In the genomic region with DNA sequence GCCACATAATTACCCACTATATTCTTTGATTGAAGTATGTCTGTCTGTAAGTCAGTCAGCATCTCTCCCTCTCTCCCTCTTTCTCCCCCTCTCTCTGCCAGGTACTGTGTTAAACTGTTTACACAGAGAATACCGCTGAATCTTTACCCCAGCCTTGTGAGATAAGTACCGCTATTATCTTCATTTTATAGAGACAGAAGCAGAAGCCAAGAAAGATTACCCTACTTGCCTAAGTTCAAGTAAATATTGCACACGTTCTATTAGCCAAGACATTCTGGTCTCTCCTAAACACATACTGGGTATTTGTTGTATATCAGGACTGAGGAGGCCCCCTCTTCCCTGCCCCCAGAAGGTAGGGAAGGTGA, we compare ENCODE assay signal across 24 cellular contexts. TPM values are rescaled to one million over a fixed set of nuclear protein-coding genes. Genes with fewer than 3 reads are reported as not detected.
A peak's percentile ranks its signal among the peaks of the same experiment; 100 is the strongest.
DNase-seq lines count a peak whose midpoint lies in the region; ATAC-seq lines count a peak whose summit lies in the region.
"Had no signal": no experiment of that assay in that cellular context is flagged by ENCODE, and none has a peak within 500 bp of the region (broad histone marks: within the 10 kb centered on the region; RNA-seq: fewer than 3 reads in every experiment).

No MANE protein-coding gene starts in this region.

- no peaks in the 10 kb centered on the region for H3K36me3 ChIP-seq in CD4-positive, alpha-beta memory T cell (ENCODE audit: insufficient read depth, low read length)
- H3K36me3 ChIP-seq: esophagus muscularis mucosa, gastrocnemius medialis, lower lobe of right lung, pancreas, upper lobe of right lung had no signal

- ATAC-seq in naive B cell (ENCODE audit: low read depth in 2 of 2) (no peak), GM21737 (IDR thresholded peaks at IDR 0.05; ENCODE audit: unreplicated experiment) (no peak)
- ATAC-seq: gastrocnemius medialis, right cardiac atrium, upper lobe of right lung had no signal

- no peaks in the 10 kb centered on the region for H3K27me3 ChIP-seq in CD4-positive, alpha-beta memory T cell (ENCODE audit: insufficient read depth, low read length)

- peak; percentile 2 for DNase-seq in NCI-H2227 treated with DMSO at 0.1 percent for 48 hours (lab: John Stamatoyannopoulos, UW)
- DNase-seq in NCI-H2227 (lab: John Stamatoyannopoulos, UW; ENCODE audit: unreplicated experiment): no peak
- DNase-seq in CD4-positive, alpha-beta memory T cell: no peak
- DNase-seq in activated T-helper 1 cell treated with anti-CD3 and anti-CD28 coated beads, Interleukin-12 subunit alpha, Interleukin-12 subunit beta, Interleukin-2, Interleukin-4 antibody, amounts not matched to agents 30 ng/mL and 10 ng/mL and 1 ng/mL, durations not matched to agents 14 hours and 24 hours and 36 hours (ENCODE audit: low spot score): no peak
- no peak for DNase-seq in naive B cell
- DNase-seq in SW480 (ENCODE audit: low spot score): no peak
- DNase-seq in SKM-1 treated with dmso at 0.1 percent for 144 hours (lab: John Stamatoyannopoulos, UW; ENCODE audit: unreplicated experiment): no peak
- DNase-seq: activated CD4-positive, CD25-positive, alpha-beta regulatory T cell; activated CD8-positive, alpha-beta T cell treated with anti-CD3 and anti-CD28 coated beads, Interleukin-2, amount 10 ng/mL, durations not matched to agents 7 days and 5 days; activated naive CD4-positive, alpha-beta T cell treated with anti-CD3 and anti-CD28 coated beads for 36 hours; effector CD4-positive, alpha-beta T cell; gastrocnemius medialis; lower lobe of right lung; NCI-H510A treated with DMSO at 0.1 percent for 48 hours; NK-92 treated with Interleukin-12 subunit alpha and Interleukin-12 subunit beta, amount 100 ng/mL, for 24 hours; pancreas; right cardiac atrium; SIG-M5; stimulated activated CD4-positive, alpha-beta T cell treated with anti-CD3 and anti-CD28 coated beads, Interleukin-12 subunit alpha, Interleukin-12 subunit beta, amount 100 ng/mL, for 4 hours; upper lobe of right lung had no signal

- no peak overlapping the region for H3K4me3 ChIP-seq in CD4-positive, alpha-beta memory T cell (ENCODE audit: low read length in 2 of 2)
- H3K4me3 ChIP-seq: gastrocnemius medialis, lower lobe of right lung, upper lobe of right lung had no signal

- peaks cover 22% of the 10 kb centered on the region for H3K4me1 ChIP-seq in CD4-positive, alpha-beta memory T cell (ENCODE audit: insufficient read depth, low read length)
- H3K4me1 ChIP-seq: pancreas, upper lobe of right lung had no signal

- H3K27ac ChIP-seq in CD4-positive, alpha-beta memory T cell (ENCODE audit: low read depth, low read length): no peak overlapping the region
- H3K27ac ChIP-seq: esophagus muscularis mucosa, gastrocnemius medialis, lower lobe of right lung, pancreas, upper lobe of right lung had no signal

- no peaks in the 10 kb centered on the region for H3K9me3 ChIP-seq in CD4-positive, alpha-beta memory T cell (ENCODE audit: control insufficient read depth in 1 of 2, low read length in 2 of 2)
- H3K9me3 ChIP-seq: esophagus muscularis mucosa, gastrocnemius medialis, lower lobe of right lung, pancreas, upper lobe of right lung had no signal

- no peaks in the 10 kb centered on the region for H3K36me3 Mint-ChIP-seq in CD4-positive, alpha-beta memory T cell
- peaks cover 3% of the 10 kb centered on the region for H3K36me3 Mint-ChIP-seq in activated T-helper 1 cell treated with anti-CD3 and anti-CD28 coated beads, Interleukin-12 subunit alpha, Interleukin-12 subunit beta, Interleukin-2, Interleukin-4 antibody, amounts not matched to agents 30 ng/mL and 10 ng/mL and 1 ng/mL, durations not matched to agents 14 hours and 24 hours and 36 hours (ENCODE audit: low read depth)
- H3K36me3 Mint-ChIP-seq in naive B cell: peaks cover 0 to 8% of the 10 kb centered on the region in 2 donors

- CTCF ChIA-PET in CD4-positive, alpha-beta memory T cell (lab: Charles Lee; ENCODE audit: partially characterized antibody): no interaction called here

- peak overlapping the region; percentile 9 to 72 (median 48) for H3K4me3 Mint-ChIP-seq in CD4-positive, alpha-beta memory T cell
- H3K4me3 Mint-ChIP-seq in activated T-helper 1 cell treated with anti-CD3 and anti-CD28 coated beads, Interleukin-12 subunit alpha, Interleukin-12 subunit beta, Interleukin-2, Interleukin-4 antibody, amounts not matched to agents 30 ng/mL and 10 ng/mL and 1 ng/mL, durations not matched to agents 14 hours and 24 hours and 36 hours: peak overlapping the region; percentile 16
- peak overlapping the region; percentile 17 to 67 (median 41) for H3K4me3 Mint-ChIP-seq in naive B cell
- H3K4me3 Mint-ChIP-seq: activated CD8-positive, alpha-beta T cell treated with anti-CD3 and anti-CD28 coated beads, Interleukin-2, amount 10 ng/mL, durations not matched to agents 7 days and 5 days; activated naive CD4-positive, alpha-beta T cell treated with anti-CD3 and anti-CD28 coated beads for 36 hours had no signal

- peaks cover 4 to 10% (median 8%) of the 10 kb centered on the region in 4 donors for H3K4me1 Mint-ChIP-seq in CD4-positive, alpha-beta memory T cell
- H3K4me1 Mint-ChIP-seq in activated T-helper 1 cell treated with anti-CD3 and anti-CD28 coated beads, Interleukin-12 subunit alpha, Interleukin-12 subunit beta, Interleukin-2, Interleukin-4 antibody, amounts not matched to agents 30 ng/mL and 10 ng/mL and 1 ng/mL, durations not matched to agents 14 hours and 24 hours and 36 hours (ENCODE audit: low read depth): peaks cover 9% of the 10 kb centered on the region
- H3K4me1 Mint-ChIP-seq in naive B cell: peaks cover 6 to 11% (median 7%) of the 10 kb centered on the region in 3 donors

- no peak overlapping the region for H3K27ac Mint-ChIP-seq in CD4-positive, alpha-beta memory T cell
- H3K27ac Mint-ChIP-seq in activated T-helper 1 cell treated with anti-CD3 and anti-CD28 coated beads, Interleukin-12 subunit alpha, Interleukin-12 subunit beta, Interleukin-2, Interleukin-4 antibody, amounts not matched to agents 30 ng/mL and 10 ng/mL and 1 ng/mL, durations not matched to agents 14 hours and 24 hours and 36 hours: no peak overlapping the region
- H3K27ac Mint-ChIP-seq in naive B cell: peak overlapping the region in 1 of 6 donors; percentile 78
- H3K27ac Mint-ChIP-seq: activated CD8-positive, alpha-beta T cell treated with anti-CD3 and anti-CD28 coated beads, Interleukin-2, amount 10 ng/mL, durations not matched to agents 7 days and 5 days; activated naive CD4-positive, alpha-beta T cell treated with anti-CD3 and anti-CD28 coated beads for 36 hours had no signal

- intact Hi-C loops in CD4-positive, alpha-beta memory T cell (cut with micrococcal nuclease): no loop called here
- intact Hi-C loops in activated T-helper 1 cell treated with anti-CD3 and anti-CD28 coated beads, Interleukin-12 subunit alpha, Interleukin-12 subunit beta, Interleukin-2, Interleukin-4 antibody, amounts not matched to agents 30 ng/mL and 10 ng/mL and 1 ng/mL, durations not matched to agents 14 hours and 24 hours and 36 hours (cut with micrococcal nuclease): loop anchor here (5.0 kb wide), 1 partner anchor 393 kb away; no protein-coding TSS in a partner anchor

- POLR2A ChIA-PET in CD4-positive, alpha-beta memory T cell (lab: Charles Lee; ENCODE audit: partially characterized antibody): no interaction called here

- H3K9me3 Mint-ChIP-seq in CD4-positive, alpha-beta memory T cell: peaks cover 0 to under 1% (median 0%) of the 10 kb centered on the region in 8 donors
- no peaks in the 10 kb centered on the region for H3K9me3 Mint-ChIP-seq in activated T-helper 1 cell treated with anti-CD3 and anti-CD28 coated beads, Interleukin-12 subunit alpha, Interleukin-12 subunit beta, Interleukin-2, Interleukin-4 antibody, amounts not matched to agents 30 ng/mL and 10 ng/mL and 1 ng/mL, durations not matched to agents 14 hours and 24 hours and 36 hours
- peaks cover 0 to 5% (median 2%) of the 10 kb centered on the region in 7 donors for H3K9me3 Mint-ChIP-seq in naive B cell
- H3K9me3 Mint-ChIP-seq: activated naive CD4-positive, alpha-beta T cell treated with anti-CD3 and anti-CD28 coated beads for 36 hours had no signal

- H3K27me3 Mint-ChIP-seq in CD4-positive, alpha-beta memory T cell: peaks cover 22 to 32% of the 10 kb centered on the region in 2 donors
- H3K27me3 Mint-ChIP-seq in activated T-helper 1 cell treated with anti-CD3 and anti-CD28 coated beads, Interleukin-12 subunit alpha, Interleukin-12 subunit beta, Interleukin-2, Interleukin-4 antibody, amounts not matched to agents 30 ng/mL and 10 ng/mL and 1 ng/mL, durations not matched to agents 14 hours and 24 hours and 36 hours (ENCODE audit: insufficient read depth): peaks cover 44% of the 10 kb centered on the region
- peaks cover 25 to 27% (median 25%) of the 10 kb centered on the region in 3 donors for H3K27me3 Mint-ChIP-seq in naive B cell

RNA-seq across cellular contexts. Expression of gene GPR101, which starts 0.7 kb away (rescaled TPM):
- not detected for total RNA-seq in CD4-positive, alpha-beta memory T cell
- polyA plus RNA-seq in CD4-positive, alpha-beta memory T cell: not detected
- total RNA-seq in activated T-helper 1 cell treated with anti-CD3 and anti-CD28 coated beads, Interleukin-12 subunit alpha, Interleukin-12 subunit beta, Interleukin-2, Interleukin-4 antibody, amounts not matched to agents 30 ng/mL and 10 ng/mL and 1 ng/mL, durations not matched to agents 14 hours and 24 hours and 36 hours: 0.13 TPM in 1 of 2 replicates, not detected in the other
- polyA plus RNA-seq in naive B cell (ENCODE audit: low read depth in 6 of 6): under 1 TPM in 2 of 6 donors, not detected in 4; 0.24 to 0.25 TPM
- total RNA-seq: A172; activated CD8-positive, alpha-beta T cell treated with anti-CD3 and anti-CD28 coated beads, Interleukin-2, amount 10 ng/mL, durations not matched to agents 7 days and 5 days; esophagus muscularis mucosa; gastrocnemius medialis; kidney epithelial cell; lower lobe of right lung; pancreas; right cardiac atrium; upper lobe of right lung had no signal
- polyA plus RNA-seq: pancreas, right cardiac atrium had no signal
